In the genomic region with DNA sequence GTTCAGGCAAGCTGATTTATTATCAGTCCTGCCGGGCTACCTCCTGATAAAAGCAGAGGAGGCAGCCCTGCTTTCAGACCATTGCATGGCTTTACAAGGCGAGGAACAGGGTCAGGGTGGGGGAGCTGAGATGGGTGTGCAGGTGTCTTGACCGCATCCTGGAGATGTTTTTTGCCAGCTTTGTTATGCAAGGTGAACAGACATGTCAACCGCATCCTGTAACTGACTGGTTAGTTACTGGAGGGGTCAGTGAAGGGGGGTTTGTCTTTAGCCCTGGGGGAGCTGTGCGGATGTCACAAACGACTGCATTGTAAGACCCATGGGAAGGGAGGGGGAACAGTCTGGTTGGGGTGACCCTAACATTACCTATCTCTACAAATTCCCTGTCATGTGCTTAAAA, we compare ENCODE assay signal across 17 cellular contexts. TPM values are rescaled to one million over a fixed set of nuclear protein-coding genes. Genes with fewer than 3 reads are reported as not detected.
DNase-seq lines count a peak whose midpoint lies in the region; ATAC-seq, FAIRE-seq and TF ChIP-seq lines count a peak whose summit lies in the region.
"Had no signal": no experiment of that assay in that cellular context is flagged by ENCODE, and none has a peak within 500 bp of the region (broad histone marks: within the 10 kb centered on the region; RNA-seq: fewer than 3 reads in every experiment).

No MANE protein-coding gene starts in this region.

- H3K4me3 ChIP-seq in H1 (ENCODE audit: extremely low read depth in 1 of 4, insufficient read depth in 2 of 4, low read depth in 3 of 4, low read length in 4 of 4): no peak overlapping the region
- no peak overlapping the region for H3K4me3 ChIP-seq in aorta (ENCODE audit: low read length in 2 of 2)
- H3K4me3 ChIP-seq: hepatocyte, left lung, PC-9, suprapubic skin had no signal

- no peak overlapping the region for H4K8ac ChIP-seq in H1 (ENCODE audit: extremely low read depth, insufficient read depth, low read length)

- DNase-seq in H1 (ENCODE audit: low read depth in 1 of 2, low spot score in 2 of 2) (no peak), AG20443 (ENCODE audit: low spot score) (no peak), NCI-H187 (lab: John Stamatoyannopoulos, UW) (no peak), DMS53 treated with DMSO at 0.1 percent for 48 hours (lab: John Stamatoyannopoulos, UW; ENCODE audit: unreplicated experiment) (no peak), aorta (no peak)
- DNase-seq: activated CD8-positive, alpha-beta memory T cell treated with anti-CD3 and anti-CD28 coated beads for 24 hours; NCI-H2081 treated with DMSO at 0.1 percent for 48 hours; PC-9 had no signal

- H4K20me1 ChIP-seq in H1 (replicated peaks in 1 of 2; ENCODE audit: control insufficient read depth in 1 of 2, insufficient read depth in 2 of 2, low read length in 2 of 2): no peaks in the 10 kb centered on the region

- H3K79me2 ChIP-seq in H1 (ENCODE audit: control insufficient read depth in 1 of 2, insufficient read depth in 2 of 2, low read length in 2 of 2): no peaks in the 10 kb centered on the region
- H3K79me2 ChIP-seq: hepatocyte had no signal

- no peak overlapping the region for H2BK20ac ChIP-seq in H1 (ENCODE audit: low read length)

- ATAC-seq in GM18867 (IDR thresholded peaks at IDR 0.05; ENCODE audit: unreplicated experiment) (peak; percentile 76), GM21786 (IDR thresholded peaks at IDR 0.05; ENCODE audit: unreplicated experiment) (peak; percentile 72), HG03354 (IDR thresholded peaks at IDR 0.05; ENCODE audit: poor library complexity, severe bottlenecking, unreplicated experiment) (peak; percentile 39), aorta (ENCODE audit: low FRiP score) (no peak)
- ATAC-seq: left lung had no signal

- no peak overlapping the region for H2AK5ac ChIP-seq in H1 (ENCODE audit: low read depth, low read length)

- H2BK12ac ChIP-seq in H1 (ENCODE audit: low read depth, low read length): 0 out of 2 replicates have a peak overlapping the region, but pooled peaks have one; percentile 17

- H3K23me2 ChIP-seq in H1 (ENCODE audit: low read depth, low read length): no peaks in the 10 kb centered on the region

- H4K5ac ChIP-seq in H1 (ENCODE audit: insufficient read length, low read depth, low read length): no peak overlapping the region

- H3K36me3 ChIP-seq in H1 (ENCODE audit: control insufficient read depth in 2 of 4, insufficient read depth in 4 of 4, low read length in 3 of 4): no peaks in the 10 kb centered on the region
- H3K36me3 ChIP-seq in aorta (ENCODE audit: control insufficient read depth in 1 of 2, insufficient read depth in 2 of 2, low read length in 1 of 2): no peaks in the 10 kb centered on the region
- H3K36me3 ChIP-seq: left lung, suprapubic skin had no signal

- no peak overlapping the region for H2BK5ac ChIP-seq in H1 (ENCODE audit: low read depth, low read length)

- no peak for TF ChIP-seq POLR2A in H1 (IDR thresholded peaks at IDR 0.05; ENCODE audit: control extremely low read depth in 1 of 2, low read depth in 2 of 2, low read length in 2 of 2)

- H3K4me2 ChIP-seq in H1 (ENCODE audit: insufficient read depth in 1 of 2, low read depth in 2 of 2, low read length in 2 of 2): no peak overlapping the region
- H3K4me2 ChIP-seq: hepatocyte, PC-9 had no signal

- POLR2A ChIA-PET in H1 (lab: Charles Lee; ENCODE audit: partially characterized antibody): no interaction called here

- no peak overlapping the region for H3K14ac ChIP-seq in H1 (ENCODE audit: insufficient read length)

- no peaks in the 10 kb centered on the region for H3K9me3 ChIP-seq in H1 (ENCODE audit: insufficient read depth in 2 of 2, low read depth in 1 of 2, low read length in 1 of 2)
- H3K9me3 ChIP-seq in aorta (ENCODE audit: control insufficient read depth, low read length): no peaks in the 10 kb centered on the region
- H3K9me3 ChIP-seq: suprapubic skin had no signal

- intact Hi-C loops in aorta (cut with DNase I): no loop called here

- no peak for TF ChIP-seq EP300 in H1 (IDR thresholded peaks at IDR 0.05; ENCODE audit: borderline replicate concordance in 1 of 2, low read depth in 2 of 2, low read length in 2 of 2)

- no peak overlapping the region for H3K56ac ChIP-seq in H1 (replicated peaks; ENCODE audit: insufficient read length, low read depth, low read length)

- no peaks in the 10 kb centered on the region for H3K4me1 ChIP-seq in H1 (replicated peaks in 1 of 4; ENCODE audit: control insufficient read depth in 3 of 4, insufficient read depth in 4 of 4, low read length in 3 of 4)
- no peaks in the 10 kb centered on the region for H3K4me1 ChIP-seq in aorta (ENCODE audit: control insufficient read depth in 1 of 2, insufficient read depth in 2 of 2, low read length in 2 of 2)
- H3K4me1 ChIP-seq: suprapubic skin had no signal

- no peak overlapping the region for H4K91ac ChIP-seq in H1 (replicated peaks; ENCODE audit: insufficient read length, low read length)

- H3K23ac ChIP-seq in H1 (ENCODE audit: insufficient read length): no peak overlapping the region

- H3K18ac ChIP-seq in H1 (ENCODE audit: extremely low read depth, low read length): no peak overlapping the region

- H3K27ac ChIP-seq in H1 (ENCODE audit: low read depth, low read length) (no peak overlapping the region), aorta (ENCODE audit: low read depth in 1 of 2, low read length in 2 of 2) (no peak overlapping the region)
- H3K27ac ChIP-seq: epithelial cell of prostate, hepatocyte, left lung, PC-9, suprapubic skin had no signal

- H2AFZ ChIP-seq in H1 (ENCODE audit: low read length): no peak overlapping the region
- H2AFZ ChIP-seq: hepatocyte, PC-9 had no signal

- H3K27me3 ChIP-seq in H1 (replicated peaks in 1 of 4; ENCODE audit: control insufficient read depth in 3 of 4, extremely low read depth in 1 of 4, insufficient read depth in 3 of 4, low read length in 3 of 4) (no peaks in the 10 kb centered on the region), aorta (ENCODE audit: control insufficient read depth in 1 of 2, insufficient read depth in 2 of 2, low read length in 1 of 2) (no peaks in the 10 kb centered on the region)
- H3K27me3 ChIP-seq: hepatocyte, left lung, suprapubic skin had no signal

- no peak overlapping the region for H2BK120ac ChIP-seq in H1 (replicated peaks; ENCODE audit: low read depth, low read length)

- H3K4ac ChIP-seq in H1 (replicated peaks; ENCODE audit: insufficient read length, low read depth, low read length): no peak overlapping the region

- FAIRE-seq in H1 (lab: Jason Lieb, UNC): no peak
- FAIRE-seq: G401.6 had no signal

- no peak overlapping the region for H3K9ac ChIP-seq in H1 (replicated peaks in 1 of 4; ENCODE audit: extremely low read depth in 1 of 4, low read depth in 3 of 4, low read length in 3 of 4)

- H3K79me1 ChIP-seq in H1 (ENCODE audit: low read depth, low read length): no peaks in the 10 kb centered on the region

- WGBS in H1 (ENCODE audit: extremely low coverage in 1 of 2, insufficient coverage in 1 of 2, insufficient read length in 1 of 2, insufficient replicate concordance in 2 of 2, low coverage in 1 of 2, low lambda C conversion rate in 2 of 2, missing lambda C conversion rate in 1 of 2), 2 experiments: 98% methylated on average over 5 of the region's 6 CpGs; no CpG with 5 or more reads in 1 of the 2 experiments
- WGBS in aorta, 2 donors: 92 to 97% methylated on average over 6 of the region's 6 CpGs

- no peak for TF ChIP-seq RAD21 in H1 (IDR thresholded peaks at IDR 0.05 in 1 of 2, conservative IDR thresholded peaks at IDR 0.05 in 1 of 2; ENCODE audit: low read depth in 2 of 2, low read length in 2 of 2)

- no peak for TF ChIP-seq CTCF in H1 (IDR thresholded peaks at IDR 0.05; ENCODE audit: control extremely low read depth in 1 of 3, insufficient read depth in 1 of 3, low read depth in 1 of 3, low read length in 3 of 3)

- CTCF ChIA-PET in H1 (lab: Charles Lee; ENCODE audit: partially characterized antibody): interaction anchor here (1.8 kb wide), 1 partner anchor 9 kb away, joined by 3 read pairs; no protein-coding TSS in a partner anchor

- no peak overlapping the region for H2BK15ac ChIP-seq in H1 (ENCODE audit: low read length)

TF ChIP-seq in H1, 55 proteins besides CTCF, POLR2A, EP300 and RAD21:
- no peak for TF ChIP-seq NANOG (IDR thresholded peaks at IDR 0.05; ENCODE audit: insufficient read depth, low read depth, low read length, poor library complexity, severe bottlenecking)
- TF ChIP-seq FOSL1 (IDR thresholded peaks at IDR 0.05; ENCODE audit: insufficient read depth, low read depth, low read length): no peak
- TF ChIP-seq CHD1 (IDR thresholded peaks at IDR 0.05; ENCODE audit: low read depth, low read length): no peak

RNA-seq across cellular contexts. Expression of gene ADAM29, which starts 10.0 kb away (rescaled TPM):
- not detected in 2 replicates for total RNA-seq in H1 (2021; fragmentation: NEBNext Ultra II Directional; extraction: Animal tissue kit (Norgen Biotek cat#: 25700))
- 0.03 TPM in 1 of 2 replicates, not detected in the other for polyA plus RNA-seq in H1 (2011; rRNA removed)
- polyA plus RNA-seq in H1 (2011; cell fraction: cytosol; rRNA removed): 0.04 TPM
- polyA plus RNA-seq in H1 (2011; cell fraction: nucleus; rRNA removed): 0.07 TPM
- 0.10 TPM in 1 of 4 replicates, not detected in the others for polyA plus RNA-seq in H1 (2012, experiment 1 of 2)
- not detected for polyA plus RNA-seq in H1 (2012, experiment 2 of 2)
- polyA plus RNA-seq in H1 (2013, experiment 1 of 2): 0.04 TPM
- polyA plus RNA-seq in H1 (2013, experiment 2 of 2): 0.02 TPM
- not detected in 2 replicates for polyA minus RNA-seq in H1 (2011; rRNA and poly(A)+ RNA removed)
- not detected for polyA minus RNA-seq in H1 (2011; cell fraction: cytosol; rRNA and poly(A)+ RNA removed)
- 0.50 TPM for polyA minus RNA-seq in H1 (2011; cell fraction: nucleus; rRNA and poly(A)+ RNA removed)
- not detected for total RNA-seq in aorta
- polyA plus RNA-seq in aorta: not detected
- total RNA-seq: hepatocyte, left lung, neural crest cell, PC-9, suprapubic skin had no signal
- polyA plus RNA-seq: hepatocyte had no signal
